ENCODE assay signal across 1 cellular context in genomic region chr3:184188080-184188479, GRCh38.
TF ChIP-seq lines count a peak whose summit lies in the region.

No MANE protein-coding gene starts in this region.

TF ChIP-seq in K562, 482 proteins besides CTCF, POLR2A, EP300 and RAD21:
- TF ChIP-seq RBFOX2 (IDR thresholded peaks at IDR 0.05; ENCODE audit: low read depth, low read length) (peak; percentile 53), ZNF134 (CRISPR knock-in tag; conservative IDR thresholded peaks at IDR 0.05) (no peak)
TF ChIP-seq in K562: peak in this region for 1.
